In the genomic region with DNA sequence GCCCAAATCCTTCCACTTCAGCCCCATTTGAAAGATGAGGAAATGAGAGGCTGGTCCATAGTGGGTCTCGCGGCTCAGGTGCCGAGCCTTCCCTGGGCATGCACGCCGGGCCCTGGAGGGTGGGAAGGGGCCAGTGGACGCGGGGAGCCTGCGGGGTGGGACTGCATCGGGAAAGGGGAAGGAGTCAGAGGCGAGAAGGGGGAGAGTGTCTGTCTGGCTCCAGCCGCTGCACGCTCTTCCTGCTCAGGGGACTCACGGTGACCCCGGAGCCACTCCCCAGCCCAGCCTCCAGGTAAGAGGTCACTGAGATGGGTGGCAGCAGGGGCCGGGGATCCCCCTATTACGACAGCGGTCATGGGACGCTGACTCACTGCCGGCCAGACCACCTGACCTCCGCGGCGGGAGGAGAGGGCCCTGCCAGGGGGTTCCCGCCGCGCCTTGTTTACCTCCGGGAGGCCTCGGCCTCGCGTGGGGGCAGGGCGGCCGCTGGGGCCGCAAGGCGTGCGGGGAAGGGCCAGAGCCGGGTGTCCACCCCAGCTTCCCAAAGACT, we compare ENCODE assay signal across 1 cellular context.
TF ChIP-seq lines count a peak whose summit lies in the region.

No MANE protein-coding gene starts in this region.

TF ChIP-seq in GM12878, 131 proteins besides CTCF, POLR2A, EP300 and RAD21 (continued from another document):
- TF ChIP-seq, protein P1, sequence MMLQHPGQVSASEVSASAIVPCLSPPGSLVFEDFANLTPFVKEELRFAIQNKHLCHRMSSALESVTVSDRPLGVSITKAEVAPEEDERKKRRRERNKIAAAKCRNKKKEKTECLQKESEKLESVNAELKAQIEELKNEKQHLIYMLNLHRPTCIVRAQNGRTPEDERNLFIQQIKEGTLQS (IDR thresholded peaks at IDR 0.05; ENCODE audit: borderline replicate concordance, extremely low read depth, low read depth, low read length) = peak; percentile 83
- TF ChIP-seq, protein P2, sequence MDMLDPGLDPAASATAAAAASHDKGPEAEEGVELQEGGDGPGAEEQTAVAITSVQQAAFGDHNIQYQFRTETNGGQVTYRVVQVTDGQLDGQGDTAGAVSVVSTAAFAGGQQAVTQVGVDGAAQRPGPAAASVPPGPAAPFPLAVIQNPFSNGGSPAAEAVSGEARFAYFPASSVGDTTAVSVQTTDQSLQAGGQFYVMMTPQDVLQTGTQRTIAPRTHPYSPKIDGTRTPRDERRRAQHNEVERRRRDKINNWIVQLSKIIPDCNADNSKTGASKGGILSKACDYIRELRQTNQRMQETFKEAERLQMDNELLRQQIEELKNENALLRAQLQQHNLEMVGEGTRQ (IDR thresholded peaks at IDR 0.05; ENCODE audit: borderline replicate concordance, low read depth, low read length) = peak; percentile 82
- TF ChIP-seq, protein P3, sequence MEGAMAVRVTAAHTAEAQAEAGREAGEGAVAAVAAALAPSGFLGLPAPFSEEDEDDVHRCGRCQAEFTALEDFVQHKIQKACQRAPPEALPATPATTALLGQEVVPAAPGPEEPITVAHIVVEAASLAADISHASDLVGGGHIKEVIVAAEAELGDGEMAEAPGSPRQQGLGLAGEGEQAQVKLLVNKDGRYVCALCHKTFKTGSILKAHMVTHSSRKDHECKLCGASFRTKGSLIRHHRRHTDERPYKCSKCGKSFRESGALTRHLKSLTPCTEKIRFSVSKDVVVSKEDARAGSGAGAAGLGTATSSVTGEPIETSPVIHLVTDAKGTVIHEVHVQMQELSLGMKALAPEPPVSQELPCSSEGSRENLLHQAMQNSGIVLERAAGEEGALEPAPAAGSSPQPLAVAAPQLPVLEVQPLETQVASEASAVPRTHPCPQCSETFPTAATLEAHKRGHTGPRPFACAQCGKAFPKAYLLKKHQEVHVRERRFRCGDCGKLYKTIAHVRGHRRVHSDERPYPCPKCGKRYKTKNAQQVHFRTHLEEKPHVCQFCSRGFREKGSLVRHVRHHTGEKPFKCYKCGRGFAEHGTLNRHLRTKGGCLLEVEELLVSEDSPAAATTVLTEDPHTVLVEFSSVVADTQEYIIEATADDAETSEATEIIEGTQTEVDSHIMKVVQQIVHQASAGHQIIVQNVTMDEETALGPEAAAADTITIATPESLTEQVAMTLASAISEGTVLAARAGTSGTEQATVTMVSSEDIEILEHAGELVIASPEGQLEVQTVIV (IDR thresholded peaks at IDR 0.05; ENCODE audit: borderline replicate concordance, partially characterized antibody) = peak; percentile 54
- no peak for TF ChIP-seq SMAD5 (IDR thresholded peaks at IDR 0.05; ENCODE audit: low read depth)
- peak in 1 of 2 experiments; percentile 32; a peak in 1 of 3 replicates for TF ChIP-seq EGR1 (IDR thresholded peaks at IDR 0.05; ENCODE audit: borderline replicate concordance in 1 of 2, low read depth in 2 of 2, low read length in 2 of 2)
- TF ChIP-seq, protein P4, sequence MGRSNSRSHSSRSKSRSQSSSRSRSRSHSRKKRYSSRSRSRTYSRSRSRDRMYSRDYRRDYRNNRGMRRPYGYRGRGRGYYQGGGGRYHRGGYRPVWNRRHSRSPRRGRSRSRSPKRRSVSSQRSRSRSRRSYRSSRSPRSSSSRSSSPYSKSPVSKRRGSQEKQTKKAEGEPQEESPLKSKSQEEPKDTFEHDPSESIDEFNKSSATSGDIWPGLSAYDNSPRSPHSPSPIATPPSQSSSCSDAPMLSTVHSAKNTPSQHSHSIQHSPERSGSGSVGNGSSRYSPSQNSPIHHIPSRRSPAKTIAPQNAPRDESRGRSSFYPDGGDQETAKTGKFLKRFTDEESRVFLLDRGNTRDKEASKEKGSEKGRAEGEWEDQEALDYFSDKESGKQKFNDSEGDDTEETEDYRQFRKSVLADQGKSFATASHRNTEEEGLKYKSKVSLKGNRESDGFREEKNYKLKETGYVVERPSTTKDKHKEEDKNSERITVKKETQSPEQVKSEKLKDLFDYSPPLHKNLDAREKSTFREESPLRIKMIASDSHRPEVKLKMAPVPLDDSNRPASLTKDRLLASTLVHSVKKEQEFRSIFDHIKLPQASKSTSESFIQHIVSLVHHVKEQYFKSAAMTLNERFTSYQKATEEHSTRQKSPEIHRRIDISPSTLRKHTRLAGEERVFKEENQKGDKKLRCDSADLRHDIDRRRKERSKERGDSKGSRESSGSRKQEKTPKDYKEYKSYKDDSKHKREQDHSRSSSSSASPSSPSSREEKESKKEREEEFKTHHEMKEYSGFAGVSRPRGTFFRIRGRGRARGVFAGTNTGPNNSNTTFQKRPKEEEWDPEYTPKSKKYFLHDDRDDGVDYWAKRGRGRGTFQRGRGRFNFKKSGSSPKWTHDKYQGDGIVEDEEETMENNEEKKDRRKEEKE (IDR thresholded peaks at IDR 0.05) = no peak
TF ChIP-seq in GM12878: peak in this region for 51.
